In the genomic region with DNA sequence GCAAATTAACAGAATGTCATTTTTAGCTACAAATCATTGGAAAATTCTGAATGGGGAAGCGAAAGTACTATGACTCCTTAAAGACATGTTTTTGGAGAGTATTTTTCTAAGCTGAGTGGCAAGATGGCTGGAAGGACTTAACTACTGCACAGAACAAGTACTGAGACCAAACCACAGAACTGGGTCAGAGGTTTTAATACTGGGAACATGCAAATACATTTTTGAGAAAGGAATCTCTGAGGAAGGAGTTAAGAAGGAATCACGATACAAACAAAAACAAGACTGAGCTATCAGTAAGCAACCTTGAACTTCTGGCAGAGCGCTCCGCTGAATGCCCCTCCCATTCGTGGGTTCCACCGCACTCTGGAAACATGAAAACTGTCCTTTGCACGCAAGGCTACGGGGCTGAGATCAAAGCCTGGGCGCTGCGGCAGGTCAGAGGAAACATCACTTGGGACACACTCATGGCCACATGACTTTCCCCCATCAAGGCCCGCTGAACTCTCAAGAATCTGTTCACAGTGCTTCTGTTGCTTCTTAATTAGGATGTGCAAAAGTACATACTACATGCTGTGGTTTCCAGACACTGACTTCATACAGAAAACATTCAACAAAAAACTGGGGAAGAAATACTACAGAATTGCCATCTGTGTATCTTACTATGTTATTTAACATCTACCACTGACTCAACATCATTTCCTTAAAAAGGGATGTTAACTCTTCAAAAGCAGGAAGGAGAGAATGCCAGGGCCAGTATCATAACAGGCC, we compare ENCODE assay signal across 9 cellular contexts. TPM values are rescaled to one million over a fixed set of nuclear protein-coding genes. Genes with fewer than 3 reads are reported as not detected.
DNase-seq lines count a peak whose midpoint lies in the region; ATAC-seq, FAIRE-seq and TF ChIP-seq lines count a peak whose summit lies in the region.
"Had no signal": no experiment of that assay in that cellular context is flagged by ENCODE, and none has a peak within 500 bp of the region (broad histone marks: within the 10 kb centered on the region; RNA-seq: fewer than 3 reads in every experiment).

No MANE protein-coding gene starts in this region.

- H3K27ac ChIP-seq in right cardiac atrium (ENCODE audit: low read length) = peak overlapping the region; percentile 72

- H3K4me3 Mint-ChIP-seq in activated naive CD4-positive, alpha-beta T cell treated with anti-CD3 and anti-CD28 coated beads for 36 hours = peak overlapping the region; percentile 33

- peaks cover 36% of the 10 kb centered on the region for H3K4me1 Mint-ChIP-seq in activated naive CD4-positive, alpha-beta T cell treated with anti-CD3 and anti-CD28 coated beads for 36 hours (ENCODE audit: low read depth)

- peak; percentile 93 for FAIRE-seq in GM12891 (lab: Jason Lieb, UNC)
- FAIRE-seq: TTC549 had no signal

- WGBS in right cardiac atrium = 17% methylated on average over 11 of the region's 11 CpGs

- DNase-seq in GM12891 (ENCODE audit: insufficient read length, low spot score) (peak; percentile 30), HFF-Myc (ENCODE audit: extremely low read depth, low read depth) (peak; percentile 39), NB4 (ENCODE audit: low read depth) (peak; percentile 25), right cardiac atrium (peak; percentile 33 to 71 (median 59)), NCI-H524 treated with DMSO at 0.1 percent for 48 hours (lab: John Stamatoyannopoulos, UW) (no peak), RKO (ENCODE audit: low spot score) (no peak)
- DNase-seq in activated naive CD4-positive, alpha-beta T cell treated with anti-CD3 and anti-CD28 coated beads for 36 hours = peak; percentile 68
- peak; percentile 48 for DNase-seq in stimulated activated CD4-positive, alpha-beta T cell treated with anti-CD3 and anti-CD28 coated beads, Interleukin-1b, Interleukin-23, amount 100 ng/mL, for 48 hours

- intact Hi-C loops in activated naive CD4-positive, alpha-beta T cell treated with anti-CD3 and anti-CD28 coated beads for 36 hours (cut with micrococcal nuclease) = loop anchor here (1.0 kb wide), 1 partner anchor 105 kb away; no protein-coding TSS in a partner anchor
- intact Hi-C loops in right cardiac atrium (cut with DNase I) = no loop called here

- H3K4me3 ChIP-seq in HFF-Myc (replicated peaks; ENCODE audit: low read depth, low read length) = peak overlapping the region; percentile 15
- H3K4me3 ChIP-seq in NB4 (ENCODE audit: low read depth, low read length) = no peak overlapping the region
- peak overlapping the region; percentile 56 for H3K4me3 ChIP-seq in right cardiac atrium (ENCODE audit: low read length)

- H3K27me3 ChIP-seq in right cardiac atrium (ENCODE audit: control insufficient read depth, insufficient read depth) = no peaks in the 10 kb centered on the region

- peak; percentile 25; the same call in 1 of the 2 replicates for TF ChIP-seq POLR2A in GM12891 (IDR thresholded peaks at IDR 0.05; ENCODE audit: low read depth, low read length)
- no peak for TF ChIP-seq POLR2A in NB4 (IDR thresholded peaks at IDR 0.05; ENCODE audit: extremely low read depth, insufficient read length)

- no peaks in the 10 kb centered on the region for H3K27me3 Mint-ChIP-seq in activated naive CD4-positive, alpha-beta T cell treated with anti-CD3 and anti-CD28 coated beads for 36 hours (ENCODE audit: low read depth)

- CTCF ChIA-PET in activated naive CD4-positive, alpha-beta T cell treated with anti-CD3 and anti-CD28 coated beads for 36 hours (lab: Charles Lee) = interaction anchor here (0.6 to 1.5 kb wide), 6 partner anchors 12 to 212 kb away, joined by 3 to 4 read pairs (median 3); no protein-coding TSS in a partner anchor

- peaks cover 7% of the 10 kb centered on the region for H3K4me1 ChIP-seq in right cardiac atrium (ENCODE audit: control insufficient read depth, insufficient read depth, low read length)

- H3K36me3 Mint-ChIP-seq in activated naive CD4-positive, alpha-beta T cell treated with anti-CD3 and anti-CD28 coated beads for 36 hours (ENCODE audit: low read depth) = no peaks in the 10 kb centered on the region

- ATAC-seq in right cardiac atrium = peak; percentile 65 to 74

- peak overlapping the region; percentile 33 for H3K27ac Mint-ChIP-seq in activated naive CD4-positive, alpha-beta T cell treated with anti-CD3 and anti-CD28 coated beads for 36 hours

- no peaks in the 10 kb centered on the region for H3K9me3 Mint-ChIP-seq in activated naive CD4-positive, alpha-beta T cell treated with anti-CD3 and anti-CD28 coated beads for 36 hours

- TF ChIP-seq CTCF in HFF-Myc (IDR thresholded peaks at IDR 0.05; ENCODE audit: low read depth, low read length, missing control alignments) (no peak), NB4 (IDR thresholded peaks at IDR 0.05; ENCODE audit: low read depth, low read length) (no peak)

- H3K9me3 ChIP-seq in right cardiac atrium (ENCODE audit: control insufficient read depth, low read length) = no peaks in the 10 kb centered on the region

TF ChIP-seq in GM12891, 5 proteins besides CTCF, POLR2A, EP300 and RAD21:
- TF ChIP-seq POU2F2 (IDR thresholded peaks at IDR 0.05; ENCODE audit: low read depth, low read length) (peak; percentile 92), SPI1 (IDR thresholded peaks at IDR 0.05; ENCODE audit: low read depth, low read length) (peak; percentile 89), PAX5 (IDR thresholded peaks at IDR 0.05; ENCODE audit: insufficient read depth, low read length, severe bottlenecking) (no peak), POLR2AphosphoS5 (IDR thresholded peaks at IDR 0.05; ENCODE audit: low read depth, low read length) (peak; percentile 75), TAF1 (IDR thresholded peaks at IDR 0.05; ENCODE audit: low read depth, low read length) (peak; percentile 54)

RNA-seq across cellular contexts. Expression of a gene that starts 27.8 kb away (rescaled TPM):
- 9.8 TPM for polyA plus RNA-seq in GM12891 (2012; ENCODE audit: low read depth, missing spikeins)
- 10 to 100 TPM; 16.4 to 18.1 TPM for total RNA-seq in activated naive CD4-positive, alpha-beta T cell treated with anti-CD3 and anti-CD28 coated beads for 36 hours
- 10 to 100 TPM; 11.8 to 15.9 (median 12.7) TPM for total RNA-seq in right cardiac atrium
- 5.2 TPM for polyA plus RNA-seq in right cardiac atrium

Comparison
In these comparisons a context has a peak if more than half of its experiments do, and no peak if none do; other contexts are left out.
1. DNase-seq: peak in GM12891 (single experiment), HFF-Myc (single experiment), NB4 (single experiment), activated naive CD4-positive, alpha-beta T cell treated with anti-CD3 and anti-CD28 coated beads for 36 hours (single experiment), right cardiac atrium (3 of 3) and stimulated activated CD4-positive, alpha-beta T cell treated with anti-CD3 and anti-CD28 coated beads, Interleukin-1b, Interleukin-23, amount 100 ng/mL, for 48 hours (single experiment); none in NCI-H524 treated with DMSO at 0.1 percent for 48 hours (single experiment) and RKO (single experiment).